In the genomic region with DNA sequence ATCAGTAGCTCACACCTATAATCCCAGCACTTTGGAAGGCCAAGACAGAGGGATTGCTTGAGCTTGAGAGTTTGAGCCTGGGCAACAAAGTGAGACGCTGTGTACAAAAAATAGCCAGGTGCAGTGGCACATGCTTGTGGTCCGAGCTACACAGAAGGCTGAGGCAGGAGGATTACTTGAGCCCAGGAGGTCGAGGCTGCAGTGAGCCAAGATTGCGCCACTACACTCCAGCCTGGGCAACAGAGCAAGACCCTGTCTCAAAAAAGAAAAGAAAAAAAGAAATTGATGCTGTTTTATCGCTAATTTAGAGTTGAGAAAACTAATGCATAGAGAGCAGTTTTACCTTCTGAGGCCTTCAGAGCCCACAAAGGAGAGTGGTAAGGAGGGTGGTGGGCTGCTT, we compare ENCODE assay signal across 10 cellular contexts. TPM values are rescaled to one million over a fixed set of nuclear protein-coding genes. Genes with fewer than 3 reads are reported as not detected.
DNase-seq lines count a peak whose midpoint lies in the region; ATAC-seq, FAIRE-seq and TF ChIP-seq lines count a peak whose summit lies in the region.
"Not testable (repeated sequence)": the region's sequence is repeated elsewhere in the genome, so short reads cannot be mapped to it uniquely, and the experiment has no call there.
"Had no signal": no experiment of that assay in that cellular context is flagged by ENCODE, and none has a peak within 500 bp of the region (broad histone marks: within the 10 kb centered on the region; RNA-seq: fewer than 3 reads in every experiment).

No MANE protein-coding gene starts in this region.

- not testable (repeated sequence) for H3K9me1 ChIP-seq in K562 (ENCODE audit: control insufficient read depth, insufficient read depth, low read length)

- ATAC-seq in K562, lower lobe of right lung: not testable (repeated sequence)

- TF ChIP-seq POLR2A in K562 (conservative IDR thresholded peaks at IDR 0.05) = not testable (repeated sequence)

- not testable (repeated sequence) for H2AFZ ChIP-seq in K562 (ENCODE audit: low read depth, low read length)

- H3K9me3 ChIP-seq in K562 (replicated peaks; ENCODE audit: control insufficient read depth, insufficient read depth, low read depth, low read length); left ventricle myocardium inferior (replicated peaks); lower lobe of right lung: not testable (repeated sequence)

- not testable (repeated sequence) for TF ChIP-seq CTCF in RWPE1 (conservative IDR thresholded peaks at IDR 0.05; ENCODE audit: low read depth); K562 (IDR thresholded peaks at IDR 0.05 in 2 of 3, conservative IDR thresholded peaks at IDR 0.05 in 1 of 3; ENCODE audit: insufficient read depth in 2 of 3, low read depth in 1 of 3, low read length in 3 of 3); left ventricle myocardium inferior (IDR thresholded peaks at IDR 0.05; ENCODE audit: borderline replicate concordance); lower lobe of right lung (IDR thresholded peaks at IDR 0.05)

- 83% methylated on average over 5 of the region's 5 CpGs for WGBS in K562 (ENCODE audit: insufficient coverage, low coverage, missing lambda C conversion rate)

- H3K4me1 ChIP-seq in K562 (replicated peaks in 1 of 2; ENCODE audit: control insufficient read depth in 2 of 2, insufficient read depth in 2 of 2, low read length in 2 of 2) = peaks cover 16 to 24% of the 10 kb centered on the region in 2 experiments
- peaks cover 13% of the 10 kb centered on the region for H3K4me1 ChIP-seq in left ventricle myocardium inferior
- peaks cover 32% of the 10 kb centered on the region for H3K4me1 ChIP-seq in lower lobe of right lung

- in situ Hi-C loops in K562 (cut with MboI) = not testable (repeated sequence)

- not testable (repeated sequence) for H3K79me2 ChIP-seq in K562 (ENCODE audit: control insufficient read depth, insufficient read depth, low read length)

- BruUV-seq in K562 (replicated peaks; lab: Mats Ljungman, UMichigan) = not testable (repeated sequence)

- H3K27ac ChIP-seq in RWPE1 (peak overlapping the region; percentile 99), left ventricle myocardium inferior (replicated peaks) (peak overlapping the region; percentile 71), lower lobe of right lung (peak overlapping the region; percentile 51)
- not testable (repeated sequence) for H3K27ac ChIP-seq in K562 (ENCODE audit: extremely low read depth, low read depth, low read length)

- H3K9ac ChIP-seq in K562 (ENCODE audit: insufficient read depth in 1 of 2, low read depth in 2 of 2, low read length in 2 of 2) = not testable (repeated sequence)

- not testable (repeated sequence) for TF ChIP-seq EP300 in K562 (IDR thresholded peaks at IDR 0.05; ENCODE audit: low read length)

- not testable (repeated sequence) for DNase-seq in RWPE1 (ENCODE audit: low spot score); K562 (ENCODE audit: extremely low read depth in 1 of 4, low spot score in 3 of 4); left ventricle myocardium inferior; lower lobe of right lung

- H3K36me3 ChIP-seq in K562 (ENCODE audit: control insufficient read depth, insufficient read depth, low read length) (peaks cover 54% of the 10 kb centered on the region; the same call in 2 of the 3 replicates), left ventricle myocardium inferior (peaks cover 53% of the 10 kb centered on the region), lower lobe of right lung (peaks cover 53% of the 10 kb centered on the region)

- POLR2A ChIA-PET in RWPE1 (lab: Yijun Ruan, JAX; ENCODE audit: low non-redundant PET) = not testable (repeated sequence)
- POLR2A ChIA-PET in K562 (lab: Yijun Ruan, JAX) = interaction anchor here (0.5 to 1.8 kb wide), 4 partner anchors 9 to 130 kb away, joined by 3 to 4 read pairs (median 4); no protein-coding TSS in a partner anchor

- not testable (repeated sequence) for H3K27me3 ChIP-seq in K562 (ENCODE audit: control insufficient read depth in 2 of 2, insufficient read depth in 2 of 2, low read length in 2 of 2); left ventricle myocardium inferior (ENCODE audit: low read depth); lower lobe of right lung (ENCODE audit: low read depth)

- H3K4me2 ChIP-seq in K562 (ENCODE audit: insufficient read depth, low read length) = not testable (repeated sequence)

- TF ChIP-seq RAD21 in K562 (CRISPR knock-in tag; conservative IDR thresholded peaks at IDR 0.05 in 1 of 2, IDR thresholded peaks at IDR 0.05 in 1 of 2) = not testable (repeated sequence)

- H4K20me1 ChIP-seq in K562 (replicated peaks; ENCODE audit: control insufficient read depth, insufficient read depth, low read length) = peaks cover 21% of the 10 kb centered on the region

- intact Hi-C loops in K562 (cut with micrococcal nuclease); lower lobe of right lung (cut with DNase I): not testable (repeated sequence)
- intact Hi-C loops in left ventricle myocardium inferior (cut with micrococcal nuclease) = loop anchor here (10.0 kb wide), 1 partner anchor 113 kb away; no protein-coding TSS in a partner anchor

- FAIRE-seq in K562 (lab: Jason Lieb, UNC) = not testable (repeated sequence)

- CTCF ChIA-PET in RWPE1 (lab: Yijun Ruan, JAX) = not testable (repeated sequence)
- CTCF ChIA-PET in K562 (lab: Yijun Ruan, JAX; ENCODE audit: low intra/inter-chr PET ratio) = interaction anchor here (1.0 kb wide), 1 partner anchor 44 kb away, joined by 4 read pairs; no protein-coding TSS in a partner anchor

- not testable (repeated sequence) for H3K4me3 ChIP-seq in K562, left ventricle myocardium inferior, lower lobe of right lung

RNA-seq across cellular contexts. Expression of gene LRRC73, which starts 11.9 kb away (rescaled TPM):
- 0.58 TPM in 1 of 2 replicates, not detected in the other for total RNA-seq in K562 (2011; cell fraction: chromatin; rRNA removed; ENCODE audit: low replicate concordance)
- total RNA-seq in K562 (2011; cell fraction: nucleolus; rRNA removed) = 0.53 and 0.83 TPM in 2 replicates
- 0.53 and 0.66 TPM in 2 replicates for total RNA-seq in K562 (2011; cell fraction: nucleoplasm; rRNA removed)
- total RNA-seq in K562 (2014; rRNA removed) = 0.12 and 0.27 TPM in 2 replicates
- not detected in 2 replicates for total RNA-seq in K562 (2014; rRNA removed; fragmentation: Illumina TruSeq; extraction: Trizol)
- 0.07 and 0.11 TPM in 2 replicates for total RNA-seq in K562 (2015; rRNA removed; fragmentation: Illumina TruSeq; extraction: Trizol)
- 0.34 and 0.55 TPM in 2 replicates for total RNA-seq in K562 (2021)
- polyA plus RNA-seq in K562 (2011; rRNA removed) = 0.07 and 0.20 TPM in 2 replicates
- 0.16 and 0.39 TPM in 2 replicates for polyA plus RNA-seq in K562 (2011; cell fraction: cytosol; rRNA removed)
- 0.50 TPM in 1 of 2 replicates, not detected in the other for polyA plus RNA-seq in K562 (2011; cell fraction: nucleus; rRNA removed)
- 0.08 and 0.21 TPM in 2 replicates for polyA plus RNA-seq in K562 (2012)
- polyA plus RNA-seq in K562 (2014; fragmentation: Illumina TruSeq; extraction: Trizol) = 0.07 and 0.12 TPM in 2 replicates
- not detected for polyA plus RNA-seq in K562 (2014; fragmentation: Nextera tagmentation; extraction: Ambion mirVana)
- 0.08 and 0.09 TPM in 2 replicates for polyA plus RNA-seq in K562 (2014; rRNA removed)
- polyA minus RNA-seq in K562 (2011; rRNA and poly(A)+ RNA removed) = 0.12 TPM in 1 of 2 replicates, not detected in the other
- polyA minus RNA-seq in K562 (2011; cell fraction: cytosol; rRNA and poly(A)+ RNA removed) = not detected in 2 replicates
- 0.54 and 0.78 TPM in 2 replicates for polyA minus RNA-seq in K562 (2011; cell fraction: nucleus; rRNA and poly(A)+ RNA removed)
- total RNA-seq in left ventricle myocardium inferior = 1.6 TPM
- 1.6 TPM for total RNA-seq in lower lobe of right lung
- total RNA-seq: Daoy had no signal
- polyA plus RNA-seq: CD14-positive monocyte; CD4-positive, alpha-beta memory T cell; CD4-positive, CD25-positive, alpha-beta regulatory T cell; CD8-positive, alpha-beta memory T cell; GM12878 had no signal

RNA-seq across cellular contexts. Expression of gene YIPF3, which starts 18.4 kb away (rescaled TPM):
- total RNA-seq in K562 (2011; cell fraction: chromatin; rRNA removed; ENCODE audit: low replicate concordance) = 124 and 279 TPM in 2 replicates
- 200 and 272 TPM in 2 replicates for total RNA-seq in K562 (2011; cell fraction: nucleolus; rRNA removed)
- total RNA-seq in K562 (2011; cell fraction: nucleoplasm; rRNA removed) = 167 and 189 TPM in 2 replicates
- total RNA-seq in K562 (2014; rRNA removed) = 57.6 and 67.8 TPM in 2 replicates
- 25.9 and 27.5 TPM in 2 replicates for total RNA-seq in K562 (2014; rRNA removed; fragmentation: Illumina TruSeq; extraction: Trizol)
- 31.5 and 32.9 TPM in 2 replicates for total RNA-seq in K562 (2015; rRNA removed; fragmentation: Illumina TruSeq; extraction: Trizol)
- total RNA-seq in K562 (2021) = 65.1 and 69.3 TPM in 2 replicates
- 74.8 and 182 TPM in 2 replicates for polyA plus RNA-seq in K562 (2011; rRNA removed)
- polyA plus RNA-seq in K562 (2011; cell fraction: cytosol; rRNA removed) = 121 and 141 TPM in 2 replicates
- 293 and 318 TPM in 2 replicates for polyA plus RNA-seq in K562 (2011; cell fraction: nucleus; rRNA removed)
- 55.8 and 113 TPM in 2 replicates for polyA plus RNA-seq in K562 (2012)
- 75.3 and 78.5 TPM in 2 replicates for polyA plus RNA-seq in K562 (2014; fragmentation: Illumina TruSeq; extraction: Trizol)
- 10 to 100 TPM; 40.4 to 48.6 TPM for polyA plus RNA-seq in K562 (2014; fragmentation: Nextera tagmentation; extraction: Ambion mirVana)
- polyA plus RNA-seq in K562 (2014; rRNA removed) = 54.6 and 72.9 TPM in 2 replicates
- 80.6 and 102 TPM in 2 replicates for polyA minus RNA-seq in K562 (2011; rRNA and poly(A)+ RNA removed)
- 31.1 and 31.2 TPM in 2 replicates for polyA minus RNA-seq in K562 (2011; cell fraction: cytosol; rRNA and poly(A)+ RNA removed)
- 56.0 and 75.5 TPM in 2 replicates for polyA minus RNA-seq in K562 (2011; cell fraction: nucleus; rRNA and poly(A)+ RNA removed)
- 69.9 TPM for total RNA-seq in left ventricle myocardium inferior
- total RNA-seq in lower lobe of right lung = 103 TPM

RNA-seq across cellular contexts. Expression of gene POLR1C, which starts 18.6 kb away (rescaled TPM):
- 232 and 283 TPM in 2 replicates for total RNA-seq in K562 (2011; cell fraction: chromatin; rRNA removed; ENCODE audit: low replicate concordance)
- 153 TPM in 2 replicates for total RNA-seq in K562 (2011; cell fraction: nucleolus; rRNA removed)
- 142 and 162 TPM in 2 replicates for total RNA-seq in K562 (2011; cell fraction: nucleoplasm; rRNA removed)
- 74.8 and 83.5 TPM in 2 replicates for total RNA-seq in K562 (2014; rRNA removed)
- total RNA-seq in K562 (2014; rRNA removed; fragmentation: Illumina TruSeq; extraction: Trizol) = 109 and 114 TPM in 2 replicates
- 103 and 104 TPM in 2 replicates for total RNA-seq in K562 (2015; rRNA removed; fragmentation: Illumina TruSeq; extraction: Trizol)
- total RNA-seq in K562 (2021) = 116 and 120 TPM in 2 replicates
- 173 and 226 TPM in 2 replicates for polyA plus RNA-seq in K562 (2011; rRNA removed)
- 122 and 151 TPM in 2 replicates for polyA plus RNA-seq in K562 (2011; cell fraction: cytosol; rRNA removed)
- 346 and 441 TPM in 2 replicates for polyA plus RNA-seq in K562 (2011; cell fraction: nucleus; rRNA removed)
- polyA plus RNA-seq in K562 (2012) = 59.7 and 216 TPM in 2 replicates
- polyA plus RNA-seq in K562 (2014; fragmentation: Illumina TruSeq; extraction: Trizol) = 142 and 181 TPM in 2 replicates
- 100 to 1,000 TPM; 405 to 429 TPM for polyA plus RNA-seq in K562 (2014; fragmentation: Nextera tagmentation; extraction: Ambion mirVana)
- polyA plus RNA-seq in K562 (2014; rRNA removed) = 120 and 136 TPM in 2 replicates
- 115 and 145 TPM in 2 replicates for polyA minus RNA-seq in K562 (2011; rRNA and poly(A)+ RNA removed)
- polyA minus RNA-seq in K562 (2011; cell fraction: cytosol; rRNA and poly(A)+ RNA removed) = 35.9 and 46.4 TPM in 2 replicates
- polyA minus RNA-seq in K562 (2011; cell fraction: nucleus; rRNA and poly(A)+ RNA removed) = 58.0 and 80.9 TPM in 2 replicates
- 14.7 TPM for total RNA-seq in left ventricle myocardium inferior
- 26.1 TPM for total RNA-seq in lower lobe of right lung

RNA-seq across cellular contexts. Expression of gene TJAP1, which starts 20.9 kb away (rescaled TPM):
- 43.2 and 99.7 TPM in 2 replicates for total RNA-seq in K562 (2011; cell fraction: chromatin; rRNA removed; ENCODE audit: low replicate concordance)
- 41.3 and 52.0 TPM in 2 replicates for total RNA-seq in K562 (2011; cell fraction: nucleolus; rRNA removed)
- total RNA-seq in K562 (2011; cell fraction: nucleoplasm; rRNA removed) = 55.1 and 68.1 TPM in 2 replicates
- total RNA-seq in K562 (2014; rRNA removed) (17.0 and 23.1 TPM in 2 replicates), K562 (2014; rRNA removed; fragmentation: Illumina TruSeq; extraction: Trizol) (7.2 TPM in 2 replicates), K562 (2015; rRNA removed; fragmentation: Illumina TruSeq; extraction: Trizol) (11.1 and 11.2 TPM in 2 replicates), K562 (2021) (25.4 and 35.8 TPM in 2 replicates), left ventricle myocardium inferior (24.1 TPM), lower lobe of right lung (34.3 TPM)
- polyA plus RNA-seq in K562 (2011; rRNA removed) (16.2 and 25.3 TPM in 2 replicates), K562 (2014; fragmentation: Illumina TruSeq; extraction: Trizol) (17.0 and 21.3 TPM in 2 replicates), K562 (2014; fragmentation: Nextera tagmentation; extraction: Ambion mirVana) (under 1 TPM; 0.06 to 0.29 TPM), K562 (2014; rRNA removed) (24.2 and 31.1 TPM in 2 replicates)
- 16.2 and 19.2 TPM in 2 replicates for polyA plus RNA-seq in K562 (2011; cell fraction: cytosol; rRNA removed)
- 92.6 and 107 TPM in 2 replicates for polyA plus RNA-seq in K562 (2011; cell fraction: nucleus; rRNA removed)
- 19.6 and 33.5 TPM in 2 replicates for polyA plus RNA-seq in K562 (2012)
- 11.2 and 14.6 TPM in 2 replicates for polyA minus RNA-seq in K562 (2011; rRNA and poly(A)+ RNA removed)
- polyA minus RNA-seq in K562 (2011; cell fraction: cytosol; rRNA and poly(A)+ RNA removed) = 8.1 and 9.8 TPM in 2 replicates
- polyA minus RNA-seq in K562 (2011; cell fraction: nucleus; rRNA and poly(A)+ RNA removed) = 16.6 and 17.1 TPM in 2 replicates

RNA-seq across cellular contexts. Expression of gene DLK2, which starts 42.9 kb away (rescaled TPM):
- total RNA-seq in K562 (2011; cell fraction: chromatin; rRNA removed; ENCODE audit: low replicate concordance) = 0.30 and 1.3 TPM in 2 replicates
- 2.2 and 3.3 TPM in 2 replicates for total RNA-seq in K562 (2011; cell fraction: nucleolus; rRNA removed)
- 1.9 and 2.0 TPM in 2 replicates for total RNA-seq in K562 (2011; cell fraction: nucleoplasm; rRNA removed)
- total RNA-seq in K562 (2014; rRNA removed) (0.23 and 0.29 TPM in 2 replicates), K562 (2014; rRNA removed; fragmentation: Illumina TruSeq; extraction: Trizol) (not detected in 2 replicates), K562 (2015; rRNA removed; fragmentation: Illumina TruSeq; extraction: Trizol) (0.11 TPM in 1 of 2 replicates, not detected in the other), K562 (2021) (0.36 and 0.53 TPM in 2 replicates), left ventricle myocardium inferior (3.3 TPM), lower lobe of right lung (0.53 TPM)
- polyA plus RNA-seq in K562 (2011; rRNA removed) (0.35 and 0.74 TPM in 2 replicates), K562 (2014; fragmentation: Illumina TruSeq; extraction: Trizol) (0.16 and 0.37 TPM in 2 replicates), K562 (2014; fragmentation: Nextera tagmentation; extraction: Ambion mirVana) (not detected), K562 (2014; rRNA removed) (0.45 and 0.65 TPM in 2 replicates)
- polyA plus RNA-seq in K562 (2011; cell fraction: cytosol; rRNA removed) = 1.0 and 1.8 TPM in 2 replicates
- 0.87 and 1.3 TPM in 2 replicates for polyA plus RNA-seq in K562 (2011; cell fraction: nucleus; rRNA removed)
- polyA plus RNA-seq in K562 (2012) = 0.59 and 0.60 TPM in 2 replicates
- polyA minus RNA-seq in K562 (2011; rRNA and poly(A)+ RNA removed) = 0.25 and 0.27 TPM in 2 replicates
- not detected in 2 replicates for polyA minus RNA-seq in K562 (2011; cell fraction: cytosol; rRNA and poly(A)+ RNA removed)
- 0.13 and 0.44 TPM in 2 replicates for polyA minus RNA-seq in K562 (2011; cell fraction: nucleus; rRNA and poly(A)+ RNA removed)
- polyA plus RNA-seq: CD14-positive monocyte had no signal
